Comparison of ENCODE assay signal across 8 cellular contexts in the genomic region with DNA sequence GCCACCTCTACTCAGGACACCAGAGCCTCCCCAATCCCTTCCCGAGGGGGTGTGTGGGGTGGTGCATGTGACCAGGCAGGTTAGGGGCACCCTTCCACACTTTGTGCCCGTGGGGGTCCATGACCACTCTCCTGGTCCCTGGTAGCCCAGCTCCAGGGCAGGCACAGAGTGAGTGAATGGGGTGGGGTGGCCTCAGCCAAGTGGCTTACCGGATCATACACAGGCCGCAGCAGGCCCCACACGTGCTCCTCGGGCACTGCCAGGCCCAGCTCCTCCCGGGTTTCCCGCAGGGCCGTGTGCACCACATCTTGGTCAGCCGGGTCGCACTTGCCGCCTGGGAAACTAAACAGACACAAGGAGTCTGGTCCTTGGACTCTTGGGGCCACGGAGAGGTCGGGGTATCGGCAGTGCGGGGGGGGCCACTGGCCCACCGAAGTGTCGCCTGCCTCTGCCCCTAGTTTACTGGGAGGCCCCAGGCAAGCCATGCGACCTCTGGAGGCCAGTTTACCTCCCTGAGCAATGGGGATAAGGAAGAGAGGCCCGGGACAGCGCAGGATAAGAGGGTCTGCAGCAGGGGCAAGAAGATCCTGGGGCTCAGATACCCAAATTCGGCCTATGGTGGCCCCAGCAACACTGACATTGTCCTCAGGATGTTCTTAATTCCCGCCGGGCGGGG. TPM values are rescaled to one million over a fixed set of nuclear protein-coding genes. Genes with fewer than 3 reads are reported as not detected.
DNase-seq lines count a peak whose midpoint lies in the region; ATAC-seq and TF ChIP-seq lines count a peak whose summit lies in the region.

No MANE protein-coding gene starts in this region.

- peaks cover 4% of the 10 kb centered on the region for H3K36me3 Mint-ChIP-seq in progenitor cell of endocrine pancreas (ENCODE audit: insufficient read depth)

- TF ChIP-seq CTCF in GM12865 (IDR thresholded peaks at IDR 0.05; ENCODE audit: insufficient read depth, low read depth, low read length, missing control alignments) (no peak), fibroblast of the aortic adventitia (IDR thresholded peaks at IDR 0.05; ENCODE audit: insufficient read depth, low read length) (no peak), progenitor cell of endocrine pancreas (IDR thresholded peaks at IDR 0.05; ENCODE audit: unreplicated experiment) (no peak)

- 0 out of 2 replicates have a peak, but pooled peaks cover 5% of the 10 kb centered on the region for H3K36me3 ChIP-seq in SJSA1

- H3K27ac ChIP-seq in SJSA1, result no peak overlapping the region

- H3K4me1 Mint-ChIP-seq in progenitor cell of endocrine pancreas (ENCODE audit: low read depth), result peaks cover 7% of the 10 kb centered on the region

- H3K27me3 ChIP-seq in SJSA1 (replicated peaks), result no peaks in the 10 kb centered on the region

- H3K4me3 ChIP-seq in GM12865 (ENCODE audit: low read depth, low read length), result peak overlapping the region; percentile 79
- peak overlapping the region; percentile 56 for H3K4me3 ChIP-seq in SJSA1
- peak overlapping the region; percentile 67 for H3K4me3 ChIP-seq in fibroblast of the aortic adventitia (ENCODE audit: low read depth, low read length)

- H3K4me1 ChIP-seq in SJSA1 (replicated peaks), result peaks cover 23% of the 10 kb centered on the region

- peaks cover 6% of the 10 kb centered on the region for H3K9me3 ChIP-seq in SJSA1 (replicated peaks)

- no peak for DNase-seq in GM12865 (ENCODE audit: low read depth)
- no peak for DNase-seq in SJSA1 (ENCODE audit: low read depth in 1 of 2, low spot score in 2 of 2)
- DNase-seq in fibroblast of the aortic adventitia (ENCODE audit: low read depth), result no peak
- DNase-seq in progenitor cell of endocrine pancreas (ENCODE audit: low spot score, unreplicated experiment), result no peak
- DNase-seq in putamen (ENCODE audit: low spot score), result no peak
- DNase-seq in GF-D8 (lab: John Stamatoyannopoulos, UW), result no peak
- no peak for DNase-seq in DMS 273 treated with DMSO at 0.1 percent for 48 hours (lab: John Stamatoyannopoulos, UW)

- peaks cover 6% of the 10 kb centered on the region for H3K9me3 Mint-ChIP-seq in progenitor cell of endocrine pancreas (ENCODE audit: low read depth)

- H3K4me3 Mint-ChIP-seq in progenitor cell of endocrine pancreas (ENCODE audit: low read depth), result peak overlapping the region; percentile 57

- no peak overlapping the region for H3K27ac Mint-ChIP-seq in progenitor cell of endocrine pancreas

- no peak for ATAC-seq in HG03378 (IDR thresholded peaks at IDR 0.05; ENCODE audit: unreplicated experiment)

- no peaks in the 10 kb centered on the region for H3K27me3 Mint-ChIP-seq in progenitor cell of endocrine pancreas

RNA-seq across cellular contexts. Expression of a gene that starts 0.9 kb away (rescaled TPM):
- 7.4 and 14.0 TPM in 2 replicates for total RNA-seq in SJSA1 (2014; rRNA removed; shearing (Covaris generic))
- total RNA-seq in fibroblast of the aortic adventitia (ENCODE audit: low replicate concordance) (8.4 and 9.5 TPM in 2 replicates), progenitor cell of endocrine pancreas (5.1 and 6.3 TPM in 2 replicates)

RNA-seq across cellular contexts. Expression of a gene that starts 10.7 kb away (rescaled TPM):
- total RNA-seq in SJSA1 (2014; rRNA removed; shearing (Covaris generic)), result not detected in 2 replicates
- not detected in 2 replicates for total RNA-seq in fibroblast of the aortic adventitia (ENCODE audit: low replicate concordance)
- not detected in 2 replicates for total RNA-seq in progenitor cell of endocrine pancreas

RNA-seq across cellular contexts. Expression of a gene that starts 21.7 kb away (rescaled TPM):
- total RNA-seq in SJSA1 (2014; rRNA removed; shearing (Covaris generic)), result not detected in 2 replicates
- not detected in 2 replicates for total RNA-seq in fibroblast of the aortic adventitia (ENCODE audit: low replicate concordance)
- total RNA-seq in progenitor cell of endocrine pancreas, result 3.0 and 3.4 TPM in 2 replicates

RNA-seq across cellular contexts. Expression of a gene that starts 22.1 kb away (rescaled TPM):
- total RNA-seq in SJSA1 (2014; rRNA removed; shearing (Covaris generic)), result 308 and 343 TPM in 2 replicates
- total RNA-seq in fibroblast of the aortic adventitia (ENCODE audit: low replicate concordance), result 116 and 138 TPM in 2 replicates
- 137 and 150 TPM in 2 replicates for total RNA-seq in progenitor cell of endocrine pancreas

RNA-seq across cellular contexts. Expression of a gene that starts 45.2 kb away (rescaled TPM):
- total RNA-seq in SJSA1 (2014; rRNA removed; shearing (Covaris generic)), result 2,425 and 2,720 TPM in 2 replicates
- total RNA-seq in fibroblast of the aortic adventitia (ENCODE audit: low replicate concordance) (172 and 538 TPM in 2 replicates), progenitor cell of endocrine pancreas (978 and 982 TPM in 2 replicates)
